Comparison of ENCODE assay signal across 1 cellular context in the genomic region with DNA sequence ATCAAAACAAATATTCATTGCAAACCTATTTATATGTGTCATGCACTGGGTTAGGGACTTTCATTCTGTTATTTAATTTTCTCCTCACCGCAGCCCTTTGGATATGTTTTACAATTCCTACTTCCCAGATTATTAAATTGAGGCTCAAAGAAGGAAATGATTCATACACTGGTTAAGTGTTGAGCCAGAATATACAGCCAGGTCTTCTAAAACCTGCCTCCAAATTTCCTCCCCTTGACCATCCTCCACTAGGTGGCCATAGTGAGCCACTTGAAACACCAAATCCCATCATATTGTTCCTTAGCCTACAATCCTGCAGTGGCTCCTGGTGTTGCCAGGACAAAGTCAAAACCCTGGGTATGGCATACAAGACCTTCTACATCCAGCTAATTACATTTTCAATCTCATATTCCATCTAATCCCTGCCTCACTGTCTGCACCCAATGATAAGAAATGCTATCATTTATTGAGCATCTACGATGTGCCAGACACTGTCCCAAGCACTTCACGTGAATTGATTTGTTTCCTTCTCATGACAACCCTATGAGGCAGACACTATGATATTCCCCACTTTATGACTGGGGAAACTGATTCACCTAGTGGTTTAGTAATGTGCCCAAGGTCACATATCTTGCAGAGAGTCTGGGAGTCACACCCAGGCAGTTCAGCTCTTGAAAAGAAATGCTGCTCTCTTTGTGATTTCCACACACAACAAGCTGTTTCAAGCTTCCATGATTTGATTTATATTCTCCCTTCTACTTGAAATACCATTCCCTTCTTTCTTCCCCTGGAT.
TF ChIP-seq lines count a peak whose summit lies in the region.

No MANE protein-coding gene starts in this region.

TF ChIP-seq in H1, 55 proteins besides CTCF, POLR2A, EP300 and RAD21 (continued from another document):
- TF ChIP-seq, protein P1, sequence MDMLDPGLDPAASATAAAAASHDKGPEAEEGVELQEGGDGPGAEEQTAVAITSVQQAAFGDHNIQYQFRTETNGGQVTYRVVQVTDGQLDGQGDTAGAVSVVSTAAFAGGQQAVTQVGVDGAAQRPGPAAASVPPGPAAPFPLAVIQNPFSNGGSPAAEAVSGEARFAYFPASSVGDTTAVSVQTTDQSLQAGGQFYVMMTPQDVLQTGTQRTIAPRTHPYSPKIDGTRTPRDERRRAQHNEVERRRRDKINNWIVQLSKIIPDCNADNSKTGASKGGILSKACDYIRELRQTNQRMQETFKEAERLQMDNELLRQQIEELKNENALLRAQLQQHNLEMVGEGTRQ (IDR thresholded peaks at IDR 0.05; ENCODE audit: low read length) = no peak
- no peak for TF ChIP-seq MAFK (IDR thresholded peaks at IDR 0.05; ENCODE audit: low read depth, low read length)
